10 cellular contexts compared by ENCODE assay signal in the genomic region with DNA sequence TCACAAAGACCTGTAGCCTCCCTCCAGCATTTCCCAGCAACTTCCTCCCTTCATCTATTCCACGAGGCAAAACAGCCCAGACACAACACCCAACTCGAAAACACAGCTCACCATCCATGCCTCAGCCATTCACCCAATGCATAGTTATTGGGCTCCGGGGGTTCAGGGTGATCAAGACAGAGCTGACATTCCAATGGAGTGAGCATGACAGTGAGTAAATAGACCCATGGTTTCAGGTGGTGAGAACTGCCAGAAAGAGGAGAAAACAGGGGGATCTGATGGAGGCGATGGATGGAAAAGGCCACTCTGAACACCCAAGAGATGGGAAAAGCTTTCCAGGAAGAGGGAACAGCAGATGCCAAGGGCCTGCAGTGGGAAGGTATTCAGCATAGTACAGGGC. TPM values are rescaled to one million over a fixed set of nuclear protein-coding genes. Genes with fewer than 3 reads are reported as not detected.
DNase-seq lines count a peak whose midpoint lies in the region; ATAC-seq and TF ChIP-seq lines count a peak whose summit lies in the region.
"Had no signal": no experiment of that assay in that cellular context is flagged by ENCODE, and none has a peak within 500 bp of the region (broad histone marks: within the 10 kb centered on the region; RNA-seq: fewer than 3 reads in every experiment).

No MANE protein-coding gene starts in this region.

- no peak for TF ChIP-seq POLR2A in Peyer's patch (IDR thresholded peaks at IDR 0.05)
- TF ChIP-seq POLR2A in prostate gland (IDR thresholded peaks at IDR 0.05) = no peak
- TF ChIP-seq POLR2A in GM18505 (IDR thresholded peaks at IDR 0.05; ENCODE audit: borderline replicate concordance, extremely low read depth, insufficient read depth, insufficient read length) = no peak

- H3K36me3 ChIP-seq in Peyer's patch (no peaks in the 10 kb centered on the region), prostate gland (no peaks in the 10 kb centered on the region)
- H3K36me3 ChIP-seq: thoracic aorta had no signal

- peak overlapping the region; percentile 80 for H3K27ac Mint-ChIP-seq in endothelial cell (ENCODE audit: unreplicated experiment)

- H3K4me1 Mint-ChIP-seq in endothelial cell (ENCODE audit: unreplicated experiment) = peaks cover 39% of the 10 kb centered on the region

- H3K4me3 Mint-ChIP-seq in endothelial cell (ENCODE audit: unreplicated experiment) = peak overlapping the region; percentile 63

- intact Hi-C loops in prostate gland (cut with DNase I) = no loop called here

- peak overlapping the region; percentile 65 to 72 (median 68) for H3K27ac ChIP-seq in Peyer's patch
- H3K27ac ChIP-seq in prostate gland = peak overlapping the region; percentile 4 to 24

- ATAC-seq in SK-N-SH treated with all-trans-retinoic acid at 6 μM for 48 hours (no peak), GM18505 (IDR thresholded peaks at IDR 0.05; ENCODE audit: unreplicated experiment) (no peak), HG02885 (IDR thresholded peaks at IDR 0.05; ENCODE audit: poor library complexity, unreplicated experiment) (no peak)

- peaks cover 4% of the 10 kb centered on the region for H3K27me3 Mint-ChIP-seq in endothelial cell (ENCODE audit: unreplicated experiment)

- H3K4me3 ChIP-seq in Peyer's patch = no peak overlapping the region
- H3K4me3 ChIP-seq in prostate gland = no peak overlapping the region
- H3K4me3 ChIP-seq: thoracic aorta had no signal

- WGBS in prostate gland = 97% methylated on average over 4 of the region's 4 CpGs

- no peaks in the 10 kb centered on the region for H3K9me3 ChIP-seq in Peyer's patch
- no peaks in the 10 kb centered on the region for H3K9me3 ChIP-seq in prostate gland
- H3K9me3 ChIP-seq: thoracic aorta had no signal

- no peaks in the 10 kb centered on the region for H3K9me3 Mint-ChIP-seq in endothelial cell (ENCODE audit: unreplicated experiment)

- H3K36me3 Mint-ChIP-seq in endothelial cell (ENCODE audit: low read depth, unreplicated experiment) = no peaks in the 10 kb centered on the region

- DNase-seq in EL (peak; percentile 73), Peyer's patch (no peak), endothelial cell (ENCODE audit: low spot score) (no peak), prostate gland (ENCODE audit: low spot score) (no peak)
- DNase-seq: NCI-H2171; stimulated activated CD4-positive, alpha-beta T cell treated with anti-CD3 and anti-CD28 coated beads, Interleukin-4, amount 100 ng/mL, for 24 hours had no signal

- TF ChIP-seq CTCF in Peyer's patch (IDR thresholded peaks at IDR 0.05) (no peak), endothelial cell (IDR thresholded peaks at IDR 0.05; ENCODE audit: unreplicated experiment) (no peak), prostate gland (IDR thresholded peaks at IDR 0.05) (no peak)

- H3K27me3 ChIP-seq in Peyer's patch (no peaks in the 10 kb centered on the region), prostate gland (replicated peaks; ENCODE audit: insufficient read depth) (no peaks in the 10 kb centered on the region)

- H3K4me1 ChIP-seq in Peyer's patch = peaks cover 0 to 3% (median 0%) of the 10 kb centered on the region in 4 donors
- H3K4me1 ChIP-seq in prostate gland (replicated peaks) = no peaks in the 10 kb centered on the region

TF ChIP-seq in SK-N-SH treated with all-trans-retinoic acid at 6 μM for 48 hours, 23 proteins besides CTCF, POLR2A, EP300 and RAD21:
- TF ChIP-seq ESRRG (CRISPR knock-in tag; IDR thresholded peaks at IDR 0.05) (no peak), CSDC2 (CRISPR knock-in tag; IDR thresholded peaks at IDR 0.05) (no peak), ZFP3 (CRISPR knock-in tag; IDR thresholded peaks at IDR 0.05) (no peak), ISL1 (CRISPR knock-in tag; IDR thresholded peaks at IDR 0.05) (no peak), ZNF565 (CRISPR knock-in tag; conservative IDR thresholded peaks at IDR 0.05; ENCODE audit: low read depth) (no peak), TOX (CRISPR knock-in tag; IDR thresholded peaks at IDR 0.05; ENCODE audit: borderline replicate concordance) (no peak), PPARA (CRISPR knock-in tag; IDR thresholded peaks at IDR 0.05; ENCODE audit: borderline replicate concordance) (no peak), ZNF70 (CRISPR knock-in tag; IDR thresholded peaks at IDR 0.05) (no peak), OSR1 (CRISPR knock-in tag; IDR thresholded peaks at IDR 0.05) (no peak), ARNTL (CRISPR knock-in tag; IDR thresholded peaks at IDR 0.05; ENCODE audit: borderline replicate concordance, low read depth) (no peak), ZNF8 (CRISPR knock-in tag; IDR thresholded peaks at IDR 0.05) (no peak), TCF4 (CRISPR knock-in tag; IDR thresholded peaks at IDR 0.05; ENCODE audit: borderline replicate concordance) (no peak)
- TF ChIP-seq, protein P1, sequence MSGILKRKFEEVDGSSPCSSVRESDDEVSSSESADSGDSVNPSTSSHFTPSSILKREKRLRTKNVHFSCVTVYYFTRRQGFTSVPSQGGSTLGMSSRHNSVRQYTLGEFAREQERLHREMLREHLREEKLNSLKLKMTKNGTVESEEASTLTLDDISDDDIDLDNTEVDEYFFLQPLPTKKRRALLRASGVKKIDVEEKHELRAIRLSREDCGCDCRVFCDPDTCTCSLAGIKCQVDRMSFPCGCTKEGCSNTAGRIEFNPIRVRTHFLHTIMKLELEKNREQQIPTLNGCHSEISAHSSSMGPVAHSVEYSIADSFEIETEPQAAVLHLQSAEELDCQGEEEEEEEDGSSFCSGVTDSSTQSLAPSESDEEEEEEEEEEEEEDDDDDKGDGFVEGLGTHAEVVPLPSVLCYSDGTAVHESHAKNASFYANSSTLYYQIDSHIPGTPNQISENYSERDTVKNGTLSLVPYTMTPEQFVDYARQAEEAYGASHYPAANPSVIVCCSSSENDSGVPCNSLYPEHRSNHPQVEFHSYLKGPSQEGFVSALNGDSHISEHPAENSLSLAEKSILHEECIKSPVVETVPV (CRISPR knock-in tag; IDR thresholded peaks at IDR 0.05) = no peak
- TF ChIP-seq, protein P2, sequence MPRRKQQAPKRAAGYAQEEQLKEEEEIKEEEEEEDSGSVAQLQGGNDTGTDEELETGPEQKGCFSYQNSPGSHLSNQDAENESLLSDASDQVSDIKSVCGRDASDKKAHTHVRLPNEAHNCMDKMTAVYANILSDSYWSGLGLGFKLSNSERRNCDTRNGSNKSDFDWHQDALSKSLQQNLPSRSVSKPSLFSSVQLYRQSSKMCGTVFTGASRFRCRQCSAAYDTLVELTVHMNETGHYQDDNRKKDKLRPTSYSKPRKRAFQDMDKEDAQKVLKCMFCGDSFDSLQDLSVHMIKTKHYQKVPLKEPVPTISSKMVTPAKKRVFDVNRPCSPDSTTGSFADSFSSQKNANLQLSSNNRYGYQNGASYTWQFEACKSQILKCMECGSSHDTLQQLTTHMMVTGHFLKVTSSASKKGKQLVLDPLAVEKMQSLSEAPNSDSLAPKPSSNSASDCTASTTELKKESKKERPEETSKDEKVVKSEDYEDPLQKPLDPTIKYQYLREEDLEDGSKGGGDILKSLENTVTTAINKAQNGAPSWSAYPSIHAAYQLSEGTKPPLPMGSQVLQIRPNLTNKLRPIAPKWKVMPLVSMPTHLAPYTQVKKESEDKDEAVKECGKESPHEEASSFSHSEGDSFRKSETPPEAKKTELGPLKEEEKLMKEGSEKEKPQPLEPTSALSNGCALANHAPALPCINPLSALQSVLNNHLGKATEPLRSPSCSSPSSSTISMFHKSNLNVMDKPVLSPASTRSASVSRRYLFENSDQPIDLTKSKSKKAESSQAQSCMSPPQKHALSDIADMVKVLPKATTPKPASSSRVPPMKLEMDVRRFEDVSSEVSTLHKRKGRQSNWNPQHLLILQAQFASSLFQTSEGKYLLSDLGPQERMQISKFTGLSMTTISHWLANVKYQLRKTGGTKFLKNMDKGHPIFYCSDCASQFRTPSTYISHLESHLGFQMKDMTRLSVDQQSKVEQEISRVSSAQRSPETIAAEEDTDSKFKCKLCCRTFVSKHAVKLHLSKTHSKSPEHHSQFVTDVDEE (CRISPR knock-in tag; IDR thresholded peaks at IDR 0.05) = no peak
- TF ChIP-seq, protein P3, sequence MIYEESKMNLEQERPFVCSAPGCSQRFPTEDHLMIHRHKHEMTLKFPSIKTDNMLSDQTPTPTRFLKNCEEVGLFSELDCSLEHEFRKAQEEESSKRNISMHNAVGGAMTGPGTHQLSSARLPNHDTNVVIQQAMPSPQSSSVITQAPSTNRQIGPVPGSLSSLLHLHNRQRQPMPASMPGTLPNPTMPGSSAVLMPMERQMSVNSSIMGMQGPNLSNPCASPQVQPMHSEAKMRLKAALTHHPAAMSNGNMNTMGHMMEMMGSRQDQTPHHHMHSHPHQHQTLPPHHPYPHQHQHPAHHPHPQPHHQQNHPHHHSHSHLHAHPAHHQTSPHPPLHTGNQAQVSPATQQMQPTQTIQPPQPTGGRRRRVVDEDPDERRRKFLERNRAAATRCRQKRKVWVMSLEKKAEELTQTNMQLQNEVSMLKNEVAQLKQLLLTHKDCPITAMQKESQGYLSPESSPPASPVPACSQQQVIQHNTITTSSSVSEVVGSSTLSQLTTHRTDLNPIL (CRISPR knock-in tag; IDR thresholded peaks at IDR 0.05; ENCODE audit: low read depth) = no peak
TF ChIP-seq in SK-N-SH treated with all-trans-retinoic acid at 6 μM for 48 hours: peak in this region for 0.

RNA-seq across cellular contexts. Expression of a gene that starts 5.9 kb away (rescaled TPM):
- 1 to 10 TPM in 2 of 4 donors, under 1 TPM in 2; 0.47 to 3.3 (median 1.2) TPM for total RNA-seq in Peyer's patch
- total RNA-seq in endothelial cell (ENCODE audit: unreplicated experiment) = not detected
- total RNA-seq in prostate gland = 1 to 10 TPM in 1 of 2 donors, under 1 TPM in 1; 0.59 to 1.2 TPM

RNA-seq across cellular contexts. Expression of a gene that starts 25.5 kb away (rescaled TPM):
- total RNA-seq in Peyer's patch = 10 to 100 TPM in 3 of 4 donors, 1 to 10 TPM in 1; 4.8 to 28.9 (median 14.3) TPM
- total RNA-seq in endothelial cell (ENCODE audit: unreplicated experiment) = 42.0 TPM
- 10 to 100 TPM; 35.1 to 40.2 TPM for total RNA-seq in prostate gland

RNA-seq across cellular contexts. Expression of a gene that starts 25.9 kb away (rescaled TPM):
- total RNA-seq in Peyer's patch = 1 to 10 TPM; 4.7 to 7.7 (median 6.5) TPM
- 14.3 TPM for total RNA-seq in endothelial cell (ENCODE audit: unreplicated experiment)
- total RNA-seq in prostate gland = 1 to 10 TPM; 2.6 to 9.9 TPM

RNA-seq across cellular contexts. Expression of a gene that starts 50.5 kb away (rescaled TPM):
- 10 to 100 TPM; 36.3 to 53.8 (median 48.4) TPM for total RNA-seq in Peyer's patch
- total RNA-seq in endothelial cell (ENCODE audit: unreplicated experiment) = 79.9 TPM
- total RNA-seq in prostate gland = 10 to 100 TPM; 71.3 to 81.7 TPM

RNA-seq across cellular contexts. Expression of a gene that starts 59.1 kb away (rescaled TPM):
- total RNA-seq in Peyer's patch (10 to 100 TPM; 14.0 to 21.4 (median 16.8) TPM), endothelial cell (ENCODE audit: unreplicated experiment) (20.1 TPM), prostate gland (100 to 1,000 TPM in 1 of 2 donors, 10 to 100 TPM in 1; 66.5 to 159 TPM)
